Comparison of ENCODE assay signal across 19 cellular contexts in the genomic region with DNA sequence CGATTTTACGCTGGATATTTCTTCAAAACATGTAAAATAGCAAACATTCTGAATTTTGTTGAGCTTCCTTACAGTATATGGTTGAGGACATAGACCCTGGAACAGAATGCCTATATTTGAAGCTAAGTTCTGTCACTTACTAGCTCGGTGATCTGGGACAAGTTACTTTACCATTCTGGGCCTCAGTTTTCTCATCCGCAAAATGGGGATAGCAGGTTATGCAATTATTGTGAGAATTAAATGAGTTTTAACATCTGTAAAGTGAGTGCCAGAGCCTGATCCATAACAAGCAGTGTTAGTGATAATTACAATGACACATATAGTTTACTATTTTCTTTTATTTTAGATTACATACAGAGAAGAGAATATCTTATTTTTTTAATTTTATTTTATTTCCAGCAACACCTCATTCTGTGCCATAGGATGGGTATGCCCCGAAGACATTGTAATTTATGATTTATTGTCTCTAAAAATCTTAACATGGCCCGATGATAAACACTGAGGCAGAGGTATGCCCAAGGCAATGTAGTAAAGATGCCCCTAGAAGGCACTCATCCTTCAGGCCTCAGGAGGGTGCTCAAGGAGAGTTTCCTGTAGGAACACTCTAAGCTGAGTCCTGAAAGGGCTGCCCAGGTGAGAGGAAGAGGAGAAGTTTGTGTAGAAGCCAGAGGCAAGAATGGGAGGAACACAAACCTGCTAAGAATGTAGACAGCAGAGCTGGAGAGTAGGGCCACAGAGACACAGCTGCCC.
"Had no signal": no experiment of that assay in that cellular context is flagged by ENCODE, and none has a peak within 500 bp of the region (broad histone marks: within the 10 kb centered on the region; RNA-seq: fewer than 3 reads in every experiment).

No MANE protein-coding gene starts in this region.

- H3K36me3 ChIP-seq: right atrium auricular region, upper lobe of right lung had no signal

- H3K27ac ChIP-seq: right atrium auricular region, testis, upper lobe of right lung had no signal

- FAIRE-seq: astrocyte, small intestine had no signal

- H3K27me3 Mint-ChIP-seq: activated T-cell treated with anti-CD3 and anti-CD28 coated beads, Interleukin-2, amount 50 U/mL, for 24 hours; effector memory CD8-positive, alpha-beta T cell; stimulated activated naive CD8-positive, alpha-beta T cell treated with anti-CD3 and anti-CD28 coated beads, Interleukin-15, amount 100 ng/mL, for 72 hours had no signal

- H3K9me3 Mint-ChIP-seq: activated CD4-positive, alpha-beta memory T cell treated with anti-CD3 and anti-CD28 coated beads, Interleukin-2, amount 10 ng/mL, durations not matched to agents 7 days and 5 days; activated T-cell treated with anti-CD3 and anti-CD28 coated beads, Interleukin-2, amount 50 U/mL, for 24 hours; effector memory CD8-positive, alpha-beta T cell; nephron progenitor cell; stimulated activated naive CD8-positive, alpha-beta T cell treated with anti-CD3 and anti-CD28 coated beads, Interleukin-15, amount 100 ng/mL, for 72 hours had no signal

- H3K27me3 ChIP-seq: right atrium auricular region, testis, upper lobe of right lung had no signal

- H3K4me1 Mint-ChIP-seq: activated CD4-positive, alpha-beta memory T cell treated with anti-CD3 and anti-CD28 coated beads, Interleukin-2, amount 10 ng/mL, durations not matched to agents 7 days and 5 days; activated CD4-positive, alpha-beta T cell treated with anti-CD3 and anti-CD28 coated beads for 36 hours; stimulated activated naive CD8-positive, alpha-beta T cell treated with anti-CD3 and anti-CD28 coated beads, Interleukin-15, amount 100 ng/mL, for 72 hours had no signal

- H3K27ac Mint-ChIP-seq: activated CD4-positive, alpha-beta memory T cell treated with anti-CD3 and anti-CD28 coated beads, Interleukin-2, amount 10 ng/mL, durations not matched to agents 7 days and 5 days; activated CD4-positive, alpha-beta T cell treated with anti-CD3 and anti-CD28 coated beads for 36 hours; activated T-cell treated with anti-CD3 and anti-CD28 coated beads, Interleukin-2, amount 50 U/mL, for 24 hours; effector memory CD8-positive, alpha-beta T cell; nephron progenitor cell; progenitor cell of endocrine pancreas; stimulated activated naive CD8-positive, alpha-beta T cell treated with anti-CD3 and anti-CD28 coated beads, Interleukin-15, amount 100 ng/mL, for 72 hours had no signal

- H3K9me3 ChIP-seq: right atrium auricular region, testis, upper lobe of right lung had no signal

- DNase-seq: activated CD4-positive, alpha-beta memory T cell treated with anti-CD3 and anti-CD28 coated beads, Interleukin-2, amount 10 ng/mL, durations not matched to agents 7 days and 5 days; activated CD4-positive, alpha-beta T cell treated with anti-CD3 and anti-CD28 coated beads for 36 hours; activated naive CD4-positive, alpha-beta T cell treated with anti-CD3 and anti-CD28 coated beads, Interleukin-2, amount 50 U/mL, for 16 hours; activated T-cell treated with anti-CD3 and anti-CD28 coated beads, Interleukin-2, amount 50 U/mL, for 24 hours; dermis blood vessel endothelial cell; effector memory CD8-positive, alpha-beta T cell; erythroblast; hypothalamus; nephron progenitor cell; small intestine; stimulated activated CD4-positive, alpha-beta T cell treated with anti-CD3 and anti-CD28 coated beads, Interleukin-4, amount 100 ng/mL, for 4 hours; stimulated activated CD8-positive, alpha-beta memory T cell treated with anti-CD3 and anti-CD28 coated beads, Interleukin-4, amount 100 ng/mL, for 48 hours; stimulated activated naive CD8-positive, alpha-beta T cell treated with anti-CD3 and anti-CD28 coated beads, Interleukin-15, amount 100 ng/mL, for 72 hours; T-helper 1 cell; testis; upper lobe of right lung had no signal

- H3K4me3 ChIP-seq: right atrium auricular region, testis, upper lobe of right lung had no signal

- ATAC-seq: activated CD4-positive, alpha-beta T cell treated with anti-CD3 and anti-CD28 coated beads for 36 hours; effector memory CD8-positive, alpha-beta T cell; stimulated activated naive CD8-positive, alpha-beta T cell treated with anti-CD3 and anti-CD28 coated beads, Interleukin-15, amount 100 ng/mL, for 72 hours; upper lobe of right lung had no signal

- H3K4me3 Mint-ChIP-seq: activated CD4-positive, alpha-beta memory T cell treated with anti-CD3 and anti-CD28 coated beads, Interleukin-2, amount 10 ng/mL, durations not matched to agents 7 days and 5 days; activated CD4-positive, alpha-beta T cell treated with anti-CD3 and anti-CD28 coated beads for 36 hours; activated T-cell treated with anti-CD3 and anti-CD28 coated beads, Interleukin-2, amount 50 U/mL, for 24 hours; effector memory CD8-positive, alpha-beta T cell; nephron progenitor cell; stimulated activated naive CD8-positive, alpha-beta T cell treated with anti-CD3 and anti-CD28 coated beads, Interleukin-15, amount 100 ng/mL, for 72 hours had no signal

- H3K4me1 ChIP-seq: testis had no signal
